20 cellular contexts compared by ENCODE assay signal in genomic region chr7:157021071-157021891, GRCh38. TPM values are rescaled to one million over a fixed set of nuclear protein-coding genes. Genes with fewer than 3 reads are reported as not detected.
A peak's percentile ranks its signal among the peaks of the same experiment; 100 is the strongest.
DNase-seq lines count a peak whose midpoint lies in the region; ATAC-seq, FAIRE-seq and TF ChIP-seq lines count a peak whose summit lies in the region.
"Had no signal": no experiment of that assay in that cellular context is flagged by ENCODE, and none has a peak within 500 bp of the region (broad histone marks: within the 10 kb centered on the region; RNA-seq: fewer than 3 reads in every experiment).

No MANE protein-coding gene starts in this region.

- no peak for TF ChIP-seq CTCF in A549 (IDR thresholded peaks at IDR 0.05)
- TF ChIP-seq CTCF in endothelial cell (IDR thresholded peaks at IDR 0.05; ENCODE audit: unreplicated experiment) = no peak

- no peaks in the 10 kb centered on the region for H3K9me3 ChIP-seq in A549
- H3K9me3 ChIP-seq in neuronal stem cell (replicated peaks in 1 of 2; ENCODE audit: control insufficient read depth in 2 of 2, insufficient read depth in 1 of 2, low read depth in 1 of 2, low read length in 2 of 2) = peaks cover 0 to 4% of the 10 kb centered on the region in 2 donors
- H3K9me3 ChIP-seq: pancreas, SJSA1 had no signal

- ATAC-seq in A549 = peak; percentile 17 to 42; a peak in 3 of 6 replicates
- ATAC-seq in effector memory CD8-positive, alpha-beta T cell (replicated peaks) = no peak
- ATAC-seq in naive thymus-derived CD8-positive, alpha-beta T cell = no peak

- H2AFZ ChIP-seq in neuronal stem cell (ENCODE audit: low read length) = peak overlapping the region; percentile 65

- no peak overlapping the region for H2BK5ac ChIP-seq in neuronal stem cell (ENCODE audit: low read length)

- FAIRE-seq in A549 (lab: Jason Lieb, UNC) = no peak
- FAIRE-seq: astrocyte, pancreas had no signal

- no peaks in the 10 kb centered on the region for H3K36me3 Mint-ChIP-seq in endothelial cell (ENCODE audit: low read depth, unreplicated experiment)
- peaks cover 3% of the 10 kb centered on the region for H3K36me3 Mint-ChIP-seq in effector memory CD8-positive, alpha-beta T cell (ENCODE audit: insufficient read depth)
- H3K36me3 Mint-ChIP-seq in naive thymus-derived CD8-positive, alpha-beta T cell = no peaks in the 10 kb centered on the region

- peak overlapping the region; percentile 76 for H3K18ac ChIP-seq in neuronal stem cell (ENCODE audit: low read length)

- DNase-seq in A549 (ENCODE audit: low read depth in 1 of 2, low spot score in 1 of 2) = no peak
- peak; percentile 25 for DNase-seq in endothelial cell (ENCODE audit: low spot score)
- no peak for DNase-seq in neuronal stem cell (ENCODE audit: low spot score)
- no peak for DNase-seq in effector memory CD8-positive, alpha-beta T cell
- no peak for DNase-seq in naive thymus-derived CD8-positive, alpha-beta T cell
- DNase-seq in 8988T = no peak
- no peak for DNase-seq in GF-D8 (lab: John Stamatoyannopoulos, UW)
- DNase-seq: activated B cell treated with CpG ODN at 0.5 μM for 24 hours; IMR-90; NCI-H1436 treated with DMSO at 0.1 percent for 48 hours; NCI-H774; stimulated activated CD4-positive, alpha-beta T cell treated with anti-CD3 and anti-CD28 coated beads, Interleukin-4, amount 100 ng/mL, for 1 hour; stimulated activated naive CD4-positive, alpha-beta T cell treated with Interleukin-2 at 50 U/mL for 16 hours had no signal

- peaks cover 15% of the 10 kb centered on the region for H3K4me1 Mint-ChIP-seq in endothelial cell (ENCODE audit: unreplicated experiment)
- H3K4me1 Mint-ChIP-seq in effector memory CD8-positive, alpha-beta T cell (ENCODE audit: low read depth in 2 of 2) = peaks cover 7 to 14% of the 10 kb centered on the region in 2 donors
- peaks cover 11 to 28% (median 21%) of the 10 kb centered on the region in 4 donors for H3K4me1 Mint-ChIP-seq in naive thymus-derived CD8-positive, alpha-beta T cell

- H2BK12ac ChIP-seq in neuronal stem cell (ENCODE audit: low read length) = no peak overlapping the region

- no peaks in the 10 kb centered on the region for H3K36me3 ChIP-seq in neuronal stem cell (replicated peaks in 1 of 2; ENCODE audit: control insufficient read depth in 2 of 2, insufficient read depth in 2 of 2, low read length in 2 of 2)
- H3K36me3 ChIP-seq: pancreas, SJSA1 had no signal

- CTCF ChIA-PET in A549 (lab: Yijun Ruan, JAX) = no interaction called here

- H2BK15ac ChIP-seq in neuronal stem cell (ENCODE audit: low read length) = no peak overlapping the region

- H3K27me3 ChIP-seq in neuronal stem cell (ENCODE audit: control insufficient read depth in 3 of 3, insufficient read depth in 3 of 3, low read depth in 1 of 3, low read length in 3 of 3) = peaks cover 65 to 100% (median 93%) of the 10 kb centered on the region in 3 experiments

- no peak for TF ChIP-seq POLR2A in A549 (IDR thresholded peaks at IDR 0.05; ENCODE audit: low read length)

- peak overlapping the region; percentile 27 to 72; a peak in 3 of 6 replicates for H3K27ac ChIP-seq in A549
- no peak overlapping the region for H3K27ac ChIP-seq in neuronal stem cell (replicated peaks; ENCODE audit: low read length)
- H3K27ac ChIP-seq: pancreas, SJSA1 had no signal

- H4K8ac ChIP-seq in neuronal stem cell (ENCODE audit: low read depth, low read length) = no peak overlapping the region

- H2AK5ac ChIP-seq in neuronal stem cell (ENCODE audit: low read depth, low read length) = peak overlapping the region; percentile 56

- TF ChIP-seq EP300 in A549 (IDR thresholded peaks at IDR 0.05) = no peak

- no peak overlapping the region for H3K14ac ChIP-seq in neuronal stem cell (ENCODE audit: low read length)

- TF ChIP-seq RAD21 in A549 (conservative IDR thresholded peaks at IDR 0.05 in 1 of 2, IDR thresholded peaks at IDR 0.05 in 1 of 2) = no peak

- H3K9ac ChIP-seq in neuronal stem cell (ENCODE audit: low read depth, low read length, poor library complexity) = no peak overlapping the region

- 73% methylated on average over 6 of the region's 86 CpGs for WGBS in A549 (ENCODE audit: missing lambda C conversion rate)
- WGBS in neuronal stem cell (ENCODE audit: extremely low coverage in 2 of 2, insufficient read length in 2 of 2, insufficient replicate concordance in 1 of 2), 2 donors = no CpG with 5 or more reads among the region's 86 CpGs

- POLR2A ChIA-PET in A549 (lab: Yijun Ruan, JAX) = no interaction called here
- POLR2A ChIA-PET in naive thymus-derived CD8-positive, alpha-beta T cell (lab: Charles Lee) = no interaction called here

- peaks cover 29% of the 10 kb centered on the region for H3K27me3 Mint-ChIP-seq in endothelial cell (ENCODE audit: unreplicated experiment)
- H3K27me3 Mint-ChIP-seq in effector memory CD8-positive, alpha-beta T cell = peaks cover 74 to 84% of the 10 kb centered on the region in 2 donors
- peaks cover 48 to 80% (median 69%) of the 10 kb centered on the region in 5 donors for H3K27me3 Mint-ChIP-seq in naive thymus-derived CD8-positive, alpha-beta T cell

- H3K4ac ChIP-seq in neuronal stem cell (ENCODE audit: low read length) = no peak overlapping the region

- no peaks in the 10 kb centered on the region; the same call in 2 of the 3 replicates for H3K4me1 ChIP-seq in A549
- H3K4me1 ChIP-seq in neuronal stem cell (ENCODE audit: control insufficient read depth in 2 of 2, insufficient read depth in 1 of 2, low read depth in 1 of 2, low read length in 2 of 2) = peaks cover 0 to 2% of the 10 kb centered on the region in 2 donors
- H3K4me1 ChIP-seq: pancreas, SJSA1 had no signal

- H3K4me3 Mint-ChIP-seq in endothelial cell (ENCODE audit: unreplicated experiment) = no peak overlapping the region
- no peak overlapping the region for H3K4me3 Mint-ChIP-seq in effector memory CD8-positive, alpha-beta T cell
- peak overlapping the region in 3 of 10 donors; percentile 10 to 26 (median 20) for H3K4me3 Mint-ChIP-seq in naive thymus-derived CD8-positive, alpha-beta T cell
- H3K4me3 Mint-ChIP-seq: activated B cell treated with CpG ODN at 0.5 μM for 24 hours; activated T-helper 1 cell treated with anti-CD3 and anti-CD28 coated beads, Interleukin-12 subunit alpha, Interleukin-12 subunit beta, Interleukin-2, Interleukin-4 antibody, amounts not matched to agents 30 ng/mL and 10 ng/mL and 1 ng/mL, durations not matched to agents 14 hours and 24 hours and 36 hours had no signal

- no peak overlapping the region for H4K91ac ChIP-seq in neuronal stem cell (ENCODE audit: low read depth, low read length, poor library complexity)

- H3K79me1 ChIP-seq in neuronal stem cell (ENCODE audit: low read depth, low read length) = no peaks in the 10 kb centered on the region

- H2BK120ac ChIP-seq in neuronal stem cell (ENCODE audit: low read depth, low read length) = peak overlapping the region; percentile 61

- peak overlapping the region; percentile 45 for H3K4me3 ChIP-seq in A549
- peak overlapping the region; percentile 1; the same call in 1 of the 2 replicates for H3K4me3 ChIP-seq in GM08714 (ENCODE audit: low read length)
- H3K4me3 ChIP-seq in neuronal stem cell (ENCODE audit: low read length in 2 of 2) = no peak overlapping the region
- H3K4me3 ChIP-seq: SJSA1 had no signal

- no peaks in the 10 kb centered on the region for H3K9me3 Mint-ChIP-seq in endothelial cell (ENCODE audit: unreplicated experiment)
- no peaks in the 10 kb centered on the region for H3K9me3 Mint-ChIP-seq in effector memory CD8-positive, alpha-beta T cell
- H3K9me3 Mint-ChIP-seq in naive thymus-derived CD8-positive, alpha-beta T cell = peaks cover 0 to 6% (median 0%) of the 10 kb centered on the region in 9 donors
- H3K9me3 Mint-ChIP-seq: activated T-helper 1 cell treated with anti-CD3 and anti-CD28 coated beads, Interleukin-12 subunit alpha, Interleukin-12 subunit beta, Interleukin-2, Interleukin-4 antibody, amounts not matched to agents 30 ng/mL and 10 ng/mL and 1 ng/mL, durations not matched to agents 14 hours and 24 hours and 36 hours had no signal

- H3K4me2 ChIP-seq in A549 (peak overlapping the region; percentile 93), neuronal stem cell (ENCODE audit: insufficient read depth, low read length, poor library complexity, severe bottlenecking) (peak overlapping the region; percentile 25)

- H3K23ac ChIP-seq in neuronal stem cell (ENCODE audit: low read depth, low read length, poor library complexity) = peak overlapping the region; percentile 85

- H3K27ac Mint-ChIP-seq in endothelial cell (ENCODE audit: unreplicated experiment) = no peak overlapping the region
- no peak overlapping the region for H3K27ac Mint-ChIP-seq in effector memory CD8-positive, alpha-beta T cell
- H3K27ac Mint-ChIP-seq in naive thymus-derived CD8-positive, alpha-beta T cell = no peak overlapping the region
- H3K27ac Mint-ChIP-seq: activated B cell treated with CpG ODN at 0.5 μM for 24 hours, CD14-positive monocyte had no signal

TF ChIP-seq in A549, 52 proteins besides CTCF, POLR2A, EP300 and RAD21 (continues in another document):
- TF ChIP-seq PBX3 (IDR thresholded peaks at IDR 0.05) (no peak), KDM1A (IDR thresholded peaks at IDR 0.05; ENCODE audit: low read depth) (no peak), RARB (CRISPR knock-in tag; IDR thresholded peaks at IDR 0.05) (no peak), CEBPB (IDR thresholded peaks at IDR 0.05) (no peak), EHMT2 (IDR thresholded peaks at IDR 0.05; ENCODE audit: low read depth) (no peak), HOXB5 (CRISPR knock-in tag; IDR thresholded peaks at IDR 0.05) (no peak), ESRRA (IDR thresholded peaks at IDR 0.05; ENCODE audit: borderline replicate concordance, low read length) (no peak)

RNA-seq across cellular contexts. Expression of gene MNX1, which starts 10.8 kb away (rescaled TPM):
- polyA plus RNA-seq in A549 (2011; rRNA removed) = 0.67 and 0.70 TPM in 2 replicates
- polyA plus RNA-seq in A549 (2012; cell fraction: cytosol; rRNA removed) = 1.5 and 1.8 TPM in 2 replicates
- polyA plus RNA-seq in A549 (2012; cell fraction: nucleus; rRNA removed) = 3.2 TPM in 2 replicates
- polyA plus RNA-seq in A549 (2017; fragmentation: RNase III; extraction: RNeasy Plus Mini Kit Qiagen cat#74134 plus additional on column Dnase treatment) = 3.1 to 4.5 TPM (median 4.2 TPM) in 3 replicates
- 0.88 and 1.0 TPM in 2 replicates for polyA minus RNA-seq in A549 (2011; rRNA and poly(A)+ RNA removed)
- total RNA-seq in endothelial cell (ENCODE audit: unreplicated experiment) = 3.8 TPM
- polyA plus RNA-seq in neuronal stem cell (2013, experiment 1 of 2) = not detected
- 0.04 TPM for polyA plus RNA-seq in neuronal stem cell (2013, experiment 2 of 2)
- total RNA-seq in naive thymus-derived CD8-positive, alpha-beta T cell = not detected
- polyA plus RNA-seq in naive thymus-derived CD8-positive, alpha-beta T cell = not detected
- total RNA-seq: activated B cell treated with CpG ODN at 0.5 μM for 24 hours; activated T-helper 1 cell treated with anti-CD3 and anti-CD28 coated beads, Interleukin-12 subunit alpha, Interleukin-12 subunit beta, Interleukin-2, Interleukin-4 antibody, amounts not matched to agents 30 ng/mL and 10 ng/mL and 1 ng/mL, durations not matched to agents 14 hours and 24 hours and 36 hours; astrocyte; glomerular endothelial cell; IMR-90; SJSA1 had no signal
- polyA plus RNA-seq: CD14-positive monocyte, IMR-90 had no signal

Comparison
In these comparisons a context has a peak if more than half of its experiments do, and no peak if none do; other contexts are left out.
1. ATAC-seq: peak in A549 (2 of 2); none in effector memory CD8-positive, alpha-beta T cell (single experiment) and naive thymus-derived CD8-positive, alpha-beta T cell (0 of 2).
2. H3K4me3 ChIP-seq: peak in A549 (single experiment) and GM08714 (single experiment); none in neuronal stem cell (0 of 2).